ENCODE assay signal across 11 cellular contexts in the genomic region with DNA sequence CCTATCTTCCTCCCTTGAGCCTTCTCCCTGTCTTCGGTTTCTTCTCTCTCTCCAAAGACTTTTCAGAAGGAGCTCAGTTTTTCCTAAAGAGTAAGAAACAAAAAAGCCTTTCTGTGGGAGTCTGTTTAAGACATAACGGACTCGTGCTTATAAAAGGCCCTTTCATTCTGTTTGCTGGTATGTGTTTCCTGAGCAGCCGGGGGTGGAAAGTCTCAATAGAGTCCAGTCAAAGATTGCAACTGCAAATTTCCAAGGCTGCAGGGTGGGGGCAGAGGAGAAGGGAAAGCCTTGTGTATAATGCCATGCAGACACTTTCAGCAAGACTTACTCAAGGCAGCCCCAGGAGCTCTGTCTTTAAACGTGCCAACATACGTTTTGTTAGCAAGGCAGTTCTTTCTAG.
DNase-seq lines count a peak whose midpoint lies in the region; TF ChIP-seq lines count a peak whose summit lies in the region.
"Had no signal": no experiment of that assay in that cellular context is flagged by ENCODE, and none has a peak within 500 bp of the region (broad histone marks: within the 10 kb centered on the region; RNA-seq: fewer than 3 reads in every experiment).

No MANE protein-coding gene starts in this region.

- TF ChIP-seq POLR2A in spleen (IDR thresholded peaks at IDR 0.05) = no peak

- in situ Hi-C loops in HAP-1 (cut with MboI; ENCODE audit: low sequenced_read_pairs) (no loop called here), GM13976 (cut with MboI; ENCODE audit: low sequenced_read_pairs, unreplicated experiment) (no loop called here)

- no peaks in the 10 kb centered on the region for H3K4me1 ChIP-seq in HAP-1
- peaks cover 0 to 56% (median 11%) of the 10 kb centered on the region in 6 donors for H3K4me1 ChIP-seq in spleen
- H3K4me1 ChIP-seq in ascending aorta = no peaks in the 10 kb centered on the region

- 37 to 51% (median 45%) methylated on average over 6 of the region's 6 CpGs for WGBS in spleen, 5 donors

- H3K36me3 ChIP-seq in HAP-1 (replicated peaks) = no peaks in the 10 kb centered on the region
- H3K36me3 ChIP-seq in spleen = peaks cover 0 to 5% (median 0%) of the 10 kb centered on the region in 6 donors
- no peaks in the 10 kb centered on the region for H3K36me3 ChIP-seq in ascending aorta
- H3K36me3 ChIP-seq: cardiac muscle cell had no signal

- H3K27me3 ChIP-seq in HAP-1 (ENCODE audit: low read depth) = no peaks in the 10 kb centered on the region
- H3K27me3 ChIP-seq in spleen (replicated peaks in 1 of 7) = no peaks in the 10 kb centered on the region
- no peaks in the 10 kb centered on the region for H3K27me3 ChIP-seq in ascending aorta
- H3K27me3 ChIP-seq: cardiac muscle cell had no signal

- intact Hi-C loops in spleen (cut with DNase I; ENCODE audit: low total_unique reads) (no loop called here), ascending aorta (cut with DNase I) (no loop called here)

- H3K4me3 ChIP-seq in HAP-1 (no peak overlapping the region), spleen (no peak overlapping the region), ascending aorta (no peak overlapping the region)
- H3K4me3 ChIP-seq: cardiac muscle cell had no signal

- TF ChIP-seq CTCF in spleen (IDR thresholded peaks at IDR 0.05 in 8 of 11, conservative IDR thresholded peaks at IDR 0.05 in 3 of 11) (no peak), ascending aorta (IDR thresholded peaks at IDR 0.05) (no peak), GM13976 (IDR thresholded peaks at IDR 0.05; ENCODE audit: borderline replicate concordance, control extremely low read depth, extremely low read depth, insufficient read depth, missing control alignments) (no peak)

- peaks cover 4% of the 10 kb centered on the region for H3K9me3 Mint-ChIP-seq in activated CD4-positive, alpha-beta T cell treated with anti-CD3 and anti-CD28 coated beads, Interleukin-2, amount 10 ng/mL, durations not matched to agents 7 days and 5 days

- H3K27ac Mint-ChIP-seq in activated CD4-positive, alpha-beta T cell treated with anti-CD3 and anti-CD28 coated beads, Interleukin-2, amount 10 ng/mL, durations not matched to agents 7 days and 5 days = no peak overlapping the region

- DNase-seq in HAP-1 (ENCODE audit: low spot score in 2 of 2) = peak; percentile 14 to 26
- DNase-seq in ecto neural progenitor cell (ENCODE audit: low spot score) = peak; percentile 62
- peak; percentile 42 for DNase-seq in iris pigment epithelial cell (ENCODE audit: low read depth)
- no peak for DNase-seq in spleen
- no peak for DNase-seq in NCI-H446 (lab: John Stamatoyannopoulos, UW)
- no peak for DNase-seq in ascending aorta (ENCODE audit: low spot score in 2 of 2)
- no peak for DNase-seq in activated CD4-positive, alpha-beta T cell treated with anti-CD3 and anti-CD28 coated beads, Interleukin-2, amount 10 ng/mL, durations not matched to agents 7 days and 5 days
- no peak for DNase-seq in GM13976 (ENCODE audit: low spot score)
- DNase-seq: activated CD8-positive, alpha-beta memory T cell treated with anti-CD3 and anti-CD28 coated beads, Interleukin-2, amount 50 U/mL, for 48 hours; DMS79 had no signal

- H3K27me3 Mint-ChIP-seq in activated CD4-positive, alpha-beta T cell treated with anti-CD3 and anti-CD28 coated beads, Interleukin-2, amount 10 ng/mL, durations not matched to agents 7 days and 5 days = no peaks in the 10 kb centered on the region

- H3K9me3 ChIP-seq in HAP-1 (no peaks in the 10 kb centered on the region), spleen (no peaks in the 10 kb centered on the region), ascending aorta (no peaks in the 10 kb centered on the region)

- POLR2A ChIA-PET in activated CD4-positive, alpha-beta T cell treated with anti-CD3 and anti-CD28 coated beads, Interleukin-2, amount 10 ng/mL, durations not matched to agents 7 days and 5 days (lab: Charles Lee) = no interaction called here

- H3K4me1 Mint-ChIP-seq in activated CD4-positive, alpha-beta T cell treated with anti-CD3 and anti-CD28 coated beads, Interleukin-2, amount 10 ng/mL, durations not matched to agents 7 days and 5 days = peaks cover 36% of the 10 kb centered on the region

- peaks cover 52% of the 10 kb centered on the region for H3K36me3 Mint-ChIP-seq in activated CD4-positive, alpha-beta T cell treated with anti-CD3 and anti-CD28 coated beads, Interleukin-2, amount 10 ng/mL, durations not matched to agents 7 days and 5 days (ENCODE audit: low read depth)

- H3K4me3 Mint-ChIP-seq in activated CD4-positive, alpha-beta T cell treated with anti-CD3 and anti-CD28 coated beads, Interleukin-2, amount 10 ng/mL, durations not matched to agents 7 days and 5 days = no peak overlapping the region

- CTCF ChIA-PET in activated CD4-positive, alpha-beta T cell treated with anti-CD3 and anti-CD28 coated beads, Interleukin-2, amount 10 ng/mL, durations not matched to agents 7 days and 5 days (lab: Charles Lee) = interaction anchor here (0.8 to 1.8 kb wide), 2 partner anchors 18 to 29 kb away, joined by 3 to 5 read pairs; no protein-coding TSS in a partner anchor

- H3K27ac ChIP-seq in spleen (peak overlapping the region in 6 of 8 donors; percentile 4 to 44 (median 20)), ascending aorta (no peak overlapping the region)
- H3K27ac ChIP-seq: cardiac muscle cell had no signal

Comparison
In these comparisons a context has a peak if more than half of its experiments do, and no peak if none do; other contexts are left out.
1. DNase-seq: peak in HAP-1 (2 of 2), ecto neural progenitor cell (single experiment) and iris pigment epithelial cell (single experiment); none in spleen (single experiment), NCI-H446 (0 of 2), ascending aorta (0 of 2), activated CD4-positive, alpha-beta T cell treated with anti-CD3 and anti-CD28 coated beads, Interleukin-2, amount 10 ng/mL, durations not matched to agents 7 days and 5 days (single experiment) and GM13976 (single experiment).
2. H3K27ac ChIP-seq: peak in spleen (6 of 8); none in ascending aorta (0 of 2).